ENCODE assay signal across 8 cellular contexts in the genomic region with DNA sequence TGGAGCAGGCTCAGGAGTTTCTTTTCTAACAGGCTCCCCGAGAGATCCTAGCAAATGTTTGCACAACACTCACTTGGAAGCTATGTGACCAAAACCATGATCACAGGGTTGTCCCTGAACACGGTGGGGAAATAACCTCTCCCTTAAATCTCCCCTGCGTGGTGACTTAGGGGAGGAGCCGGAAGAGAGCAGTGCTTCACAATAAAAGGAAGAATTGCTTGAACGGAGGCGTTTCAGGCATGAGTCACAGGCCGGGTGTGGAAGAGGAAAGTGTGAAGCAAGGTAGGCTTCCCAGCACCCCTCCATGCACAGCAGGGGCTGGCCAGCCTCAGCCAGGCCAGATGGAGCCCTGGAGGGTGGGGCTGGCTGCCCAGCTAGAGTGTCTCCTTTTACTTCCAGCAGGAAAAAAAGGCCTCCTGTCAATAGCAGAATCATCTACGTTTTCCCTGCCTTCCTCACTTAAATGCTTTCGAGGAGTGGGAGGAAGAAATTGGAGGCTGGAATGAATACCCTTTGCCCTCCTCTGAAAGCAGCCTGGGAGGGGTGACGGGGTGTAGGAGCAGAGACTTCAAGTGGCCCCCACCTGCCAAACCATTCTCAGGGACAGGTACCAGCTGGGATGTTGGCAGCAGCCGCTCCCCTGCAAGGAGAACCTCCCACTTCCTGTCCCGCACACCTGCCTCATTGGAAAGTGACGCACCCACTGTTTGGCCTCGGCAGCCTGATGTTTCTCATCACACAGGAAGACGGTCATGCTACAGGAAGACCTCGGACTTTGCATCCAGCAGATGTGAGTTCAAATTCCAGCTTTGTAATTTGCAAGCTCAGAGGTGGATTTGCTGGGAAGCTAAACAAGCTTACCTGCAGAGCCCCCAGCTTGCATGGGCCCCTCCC. TPM values are rescaled to one million over a fixed set of nuclear protein-coding genes. Genes with fewer than 3 reads are reported as not detected.
DNase-seq lines count a peak whose midpoint lies in the region; ATAC-seq and TF ChIP-seq lines count a peak whose summit lies in the region.

No MANE protein-coding gene starts in this region.

- H3K9me3 Mint-ChIP-seq in CD8-positive, alpha-beta T cell: peaks cover 3% of the 10 kb centered on the region

- peaks cover 13% of the 10 kb centered on the region for H3K79me2 ChIP-seq in PC-9 (ENCODE audit: low read depth)

- no peaks in the 10 kb centered on the region for H3K27me3 ChIP-seq in CD8-positive, alpha-beta T cell (ENCODE audit: insufficient read depth, low read length)
- H3K27me3 ChIP-seq in HUES48 (ENCODE audit: control insufficient read depth, insufficient read depth, low read length) (no peaks in the 10 kb centered on the region), PC-9 (ENCODE audit: insufficient read depth, low read depth) (no peaks in the 10 kb centered on the region), vagina (no peaks in the 10 kb centered on the region)

- peaks cover 23% of the 10 kb centered on the region for H3K4me1 ChIP-seq in CD8-positive, alpha-beta T cell (ENCODE audit: insufficient read depth, low read length)
- peaks cover 17% of the 10 kb centered on the region for H3K4me1 ChIP-seq in HUES48 (ENCODE audit: control insufficient read depth, insufficient read depth, low read length)
- H3K4me1 ChIP-seq in PC-9 (replicated peaks; ENCODE audit: insufficient read depth): peaks cover 50% of the 10 kb centered on the region
- peaks cover 16% of the 10 kb centered on the region for H3K4me1 ChIP-seq in vagina

- CTCF ChIA-PET in CD8-positive, alpha-beta T cell (lab: Charles Lee): interaction anchor here (0.6 to 2.7 kb wide), 6 partner anchors 10 to 217 kb away, joined by 3 to 15 read pairs (median 4); no protein-coding TSS in a partner anchor
- CTCF ChIA-PET in PC-9 (lab: Charles Lee): interaction anchor here (0.6 to 1.5 kb wide), 8 partner anchors 21 to 217 kb away, joined by 3 to 12 read pairs (median 4); no protein-coding TSS in a partner anchor

- peak; percentile 50 to 90 (median 78) for DNase-seq in CD8-positive, alpha-beta T cell
- peak; percentile 98 to 100 for DNase-seq in PC-9
- DNase-seq in activated T-helper 1 cell treated with anti-CD3 and anti-CD28 coated beads, Interleukin-2, amount 50 U/mL, for 16 hours (ENCODE audit: low read depth in 1 of 2, low spot score in 1 of 2): peak; percentile 51 to 70
- peak; percentile 56 to 70 for DNase-seq in foreskin fibroblast
- DNase-seq in putamen (ENCODE audit: low spot score): peak; percentile 76
- DNase-seq in vagina (ENCODE audit: extremely low spot score in 2 of 2): peak; percentile 87 to 96

- no TSS peak for BruUV-seq in PC-9 (replicated peaks; lab: Mats Ljungman, UMichigan)

- peaks cover 44% of the 10 kb centered on the region for H3K4me1 Mint-ChIP-seq in CD8-positive, alpha-beta T cell (ENCODE audit: low read depth)

- no peaks in the 10 kb centered on the region for H3K36me3 Mint-ChIP-seq in CD8-positive, alpha-beta T cell

- intact Hi-C loops in CD8-positive, alpha-beta T cell (cut with DNase I, micrococcal nuclease): loop anchor here (1.0 to 2.0 kb wide), 6 partner anchors 9 to 356 kb away; partner anchors contain the start of gene HSP90AA1 (in 1 of the 2)
- intact Hi-C loops in PC-9 (cut with micrococcal nuclease; ENCODE audit: unreplicated experiment): loop anchor here (1.0 kb wide), 5 partner anchors 21 to 297 kb away; no protein-coding TSS in a partner anchor
- intact Hi-C loops in vagina (cut with DNase I): no loop called here

- no peaks in the 10 kb centered on the region for H3K27me3 Mint-ChIP-seq in CD8-positive, alpha-beta T cell (ENCODE audit: low read depth)

- H3K27ac Mint-ChIP-seq in CD8-positive, alpha-beta T cell: peak overlapping the region; percentile 97

- POLR2A ChIA-PET in CD8-positive, alpha-beta T cell (lab: Charles Lee): interaction anchor here (0.9 to 2.3 kb wide), 6 partner anchors 10 to 92 kb away, joined by 3 to 28 read pairs (median 5); no protein-coding TSS in a partner anchor
- POLR2A ChIA-PET in PC-9 (lab: Charles Lee; ENCODE audit: unreplicated experiment): interaction anchor here (0.5 to 2.0 kb wide), 10 partner anchors 21 to 1193 kb away, joined by 4 to 44 read pairs (median 4); no protein-coding TSS in a partner anchor

- ATAC-seq in CD8-positive, alpha-beta T cell: peak; percentile 87
- ATAC-seq in GM21423 (IDR thresholded peaks at IDR 0.05; ENCODE audit: unreplicated experiment): peak; percentile 78

- peak overlapping the region; percentile 45 for H2AFZ ChIP-seq in PC-9

- TF ChIP-seq POLR2A in vagina (IDR thresholded peaks at IDR 0.05): no peak

- peak overlapping the region; percentile 76 for H3K27ac ChIP-seq in CD8-positive, alpha-beta T cell (ENCODE audit: low read depth, low read length)
- H3K27ac ChIP-seq in HUES48 (ENCODE audit: low read depth, low read length): peak overlapping the region; percentile 92
- peak overlapping the region; percentile 92 for H3K27ac ChIP-seq in PC-9
- peak overlapping the region; percentile 15 for H3K27ac ChIP-seq in vagina

- H3K4me3 Mint-ChIP-seq in CD8-positive, alpha-beta T cell: peak overlapping the region; percentile 76

- no peaks in the 10 kb centered on the region for H3K36me3 ChIP-seq in CD8-positive, alpha-beta T cell (ENCODE audit: insufficient read depth, low read length)
- H3K36me3 ChIP-seq in HUES48 (ENCODE audit: control insufficient read depth, insufficient read depth, low read length): no peaks in the 10 kb centered on the region
- no peaks in the 10 kb centered on the region for H3K36me3 ChIP-seq in PC-9 (ENCODE audit: low read depth)
- H3K36me3 ChIP-seq in vagina: no peaks in the 10 kb centered on the region

- H3K9ac ChIP-seq in HUES48 (ENCODE audit: low read depth, low read length): no peak overlapping the region

- peaks cover 44% of the 10 kb centered on the region for H3F3A ChIP-seq in PC-9 (ENCODE audit: insufficient read depth, low read depth)

- H3K9me2 ChIP-seq in PC-9 (ENCODE audit: insufficient read depth): no peaks in the 10 kb centered on the region; the same call in 1 of the 2 replicates

- no peaks in the 10 kb centered on the region for H4K20me1 ChIP-seq in PC-9 (ENCODE audit: insufficient read depth)

- peak overlapping the region; percentile 24 for H3K4me3 ChIP-seq in CD8-positive, alpha-beta T cell (ENCODE audit: low read depth, low read length)
- H3K4me3 ChIP-seq in HUES48 (ENCODE audit: low read depth, low read length) (no peak overlapping the region), PC-9 (peak overlapping the region; percentile 54), foreskin fibroblast (ENCODE audit: low read depth in 1 of 2, low read length in 2 of 2) (no peak overlapping the region), vagina (peak overlapping the region in 1 of 2 donors; percentile 1)

- no peak for TF ChIP-seq CTCF in CD8-positive, alpha-beta T cell (IDR thresholded peaks at IDR 0.05)
- TF ChIP-seq CTCF in PC-9 (conservative IDR thresholded peaks at IDR 0.05): no peak
- TF ChIP-seq CTCF in foreskin fibroblast (IDR thresholded peaks at IDR 0.05; ENCODE audit: low read depth, low read length): no peak
- TF ChIP-seq CTCF in vagina (IDR thresholded peaks at IDR 0.05): no peak

- H3K4me2 ChIP-seq in PC-9: peak overlapping the region; percentile 86

- H3K9me3 ChIP-seq in CD8-positive, alpha-beta T cell (ENCODE audit: low read length): no peaks in the 10 kb centered on the region
- H3K9me3 ChIP-seq in HUES48 (ENCODE audit: control insufficient read depth, insufficient read depth, low read length) (no peaks in the 10 kb centered on the region), PC-9 (ENCODE audit: insufficient read depth, low read depth) (peaks cover 12% of the 10 kb centered on the region), vagina (no peaks in the 10 kb centered on the region)

RNA-seq across cellular contexts. Expression of gene PPP2R5C, which starts 30.1 kb away (rescaled TPM):
- 100 to 1,000 TPM; 557 to 560 TPM for total RNA-seq in CD8-positive, alpha-beta T cell
- total RNA-seq in PC-9 (2021) (301 and 401 TPM in 2 replicates), vagina (88.1 TPM)

Comparison
In these comparisons a context has a peak if more than half of its experiments do, and no peak if none do; other contexts are left out.
1. H3K27ac ChIP-seq: peak in every context shown above with its lines; median percentile 92 in HUES48; 92 in PC-9; 76 in CD8-positive, alpha-beta T cell; 15 in vagina.
2. H3K4me3 ChIP-seq: peak in CD8-positive, alpha-beta T cell (single experiment) and PC-9 (single experiment); none in HUES48 (single experiment) and foreskin fibroblast (0 of 2).
3. Peak in every context shown above with its lines, with median percentiles within 50 percentile points of each other: DNase-seq.